ENCODE assay signal across 8 cellular contexts in genomic region chr1:198253668-198254067, GRCh38.
A peak's percentile ranks its signal among the peaks of the same experiment; 100 is the strongest.
DNase-seq lines count a peak whose midpoint lies in the region; ATAC-seq and TF ChIP-seq lines count a peak whose summit lies in the region.

No MANE protein-coding gene starts in this region.

- peak overlapping the region; percentile 90 for H3K27ac Mint-ChIP-seq in activated T-helper 2 cell treated with anti-CD3 and anti-CD28 coated beads, Interferon-gamma antibody, Interleukin-2, Interleukin-4, amounts not matched to agents 10 μg/mL and 5 μg/mL and 100 μg/mL, durations not matched to agents 14 hours and 24 hours and 36 hours
- H3K27ac Mint-ChIP-seq in natural killer cell = peak overlapping the region; percentile 45 to 57
- no peak overlapping the region for H3K27ac Mint-ChIP-seq in nephron progenitor cell

- H3K4me3 ChIP-seq in GM12864 (ENCODE audit: low read depth, low read length) = no peak overlapping the region

- ATAC-seq in GM21381 (IDR thresholded peaks at IDR 0.05; ENCODE audit: unreplicated experiment) (peak; percentile 98), HG03520 (IDR thresholded peaks at IDR 0.05; ENCODE audit: unreplicated experiment) (peak; percentile 98), natural killer cell (peak in 1 of 3 donors; percentile 34)

- DNase-seq in GM12864 (ENCODE audit: low read depth) (peak; percentile 50), natural killer cell (no peak), iPS-NIHi7 (ENCODE audit: extremely low spot score) (no peak), NCI-H1436 treated with DMSO at 0.1 percent for 48 hours (lab: John Stamatoyannopoulos, UW) (no peak), nephron progenitor cell (no peak)
- no peak for DNase-seq in activated T-helper 2 cell treated with anti-CD3 and anti-CD28 coated beads, Interferon-gamma antibody, Interleukin-2, Interleukin-4, amounts not matched to agents 10 μg/mL and 5 μg/mL and 100 μg/mL, durations not matched to agents 14 hours and 24 hours and 36 hours (ENCODE audit: low spot score)

- peak overlapping the region; percentile 55 for H3K4me3 Mint-ChIP-seq in activated T-helper 2 cell treated with anti-CD3 and anti-CD28 coated beads, Interferon-gamma antibody, Interleukin-2, Interleukin-4, amounts not matched to agents 10 μg/mL and 5 μg/mL and 100 μg/mL, durations not matched to agents 14 hours and 24 hours and 36 hours (ENCODE audit: low read depth)
- no peak overlapping the region for H3K4me3 Mint-ChIP-seq in natural killer cell
- H3K4me3 Mint-ChIP-seq in nephron progenitor cell = no peak overlapping the region

- intact Hi-C loops in activated T-helper 2 cell treated with anti-CD3 and anti-CD28 coated beads, Interferon-gamma antibody, Interleukin-2, Interleukin-4, amounts not matched to agents 10 μg/mL and 5 μg/mL and 100 μg/mL, durations not matched to agents 14 hours and 24 hours and 36 hours (cut with micrococcal nuclease) = loop anchor here (10.0 kb wide), 1 partner anchor 339 kb away; the partner anchor contains the start of gene LHX9
- intact Hi-C loops in natural killer cell (cut with micrococcal nuclease) = loop anchor here (1.0 kb wide), 1 partner anchor 10 kb away; no protein-coding TSS in a partner anchor

- no peaks in the 10 kb centered on the region for H3K27me3 Mint-ChIP-seq in activated T-helper 2 cell treated with anti-CD3 and anti-CD28 coated beads, Interferon-gamma antibody, Interleukin-2, Interleukin-4, amounts not matched to agents 10 μg/mL and 5 μg/mL and 100 μg/mL, durations not matched to agents 14 hours and 24 hours and 36 hours (ENCODE audit: low read depth)
- H3K27me3 Mint-ChIP-seq in natural killer cell (ENCODE audit: low read depth in 2 of 2) (no peaks in the 10 kb centered on the region), nephron progenitor cell (ENCODE audit: low read depth, poor library complexity) (no peaks in the 10 kb centered on the region)

- H3K4me1 Mint-ChIP-seq in activated T-helper 2 cell treated with anti-CD3 and anti-CD28 coated beads, Interferon-gamma antibody, Interleukin-2, Interleukin-4, amounts not matched to agents 10 μg/mL and 5 μg/mL and 100 μg/mL, durations not matched to agents 14 hours and 24 hours and 36 hours (ENCODE audit: low read depth) = peaks cover 41% of the 10 kb centered on the region
- peaks cover 51 to 54% of the 10 kb centered on the region in 2 donors for H3K4me1 Mint-ChIP-seq in natural killer cell
- no peaks in the 10 kb centered on the region for H3K4me1 Mint-ChIP-seq in nephron progenitor cell

- H3K9me3 Mint-ChIP-seq in activated T-helper 2 cell treated with anti-CD3 and anti-CD28 coated beads, Interferon-gamma antibody, Interleukin-2, Interleukin-4, amounts not matched to agents 10 μg/mL and 5 μg/mL and 100 μg/mL, durations not matched to agents 14 hours and 24 hours and 36 hours = peaks cover 18% of the 10 kb centered on the region
- H3K9me3 Mint-ChIP-seq in natural killer cell = no peaks in the 10 kb centered on the region
- H3K9me3 Mint-ChIP-seq in nephron progenitor cell = peaks cover 7% of the 10 kb centered on the region

- TF ChIP-seq CTCF in GM12864 (IDR thresholded peaks at IDR 0.05; ENCODE audit: low read depth, low read length, missing control alignments) (no peak), natural killer cell (IDR thresholded peaks at IDR 0.05) (no peak), nephron progenitor cell (IDR thresholded peaks at IDR 0.05) (no peak)

- peaks cover 41% of the 10 kb centered on the region for H3K36me3 Mint-ChIP-seq in activated T-helper 2 cell treated with anti-CD3 and anti-CD28 coated beads, Interferon-gamma antibody, Interleukin-2, Interleukin-4, amounts not matched to agents 10 μg/mL and 5 μg/mL and 100 μg/mL, durations not matched to agents 14 hours and 24 hours and 36 hours (ENCODE audit: low read depth)
- no peaks in the 10 kb centered on the region for H3K36me3 Mint-ChIP-seq in natural killer cell
- H3K36me3 Mint-ChIP-seq in nephron progenitor cell (ENCODE audit: low read depth) = peaks cover 7% of the 10 kb centered on the region
